Comparison of ENCODE assay signal across 1 cellular context in the genomic region with DNA sequence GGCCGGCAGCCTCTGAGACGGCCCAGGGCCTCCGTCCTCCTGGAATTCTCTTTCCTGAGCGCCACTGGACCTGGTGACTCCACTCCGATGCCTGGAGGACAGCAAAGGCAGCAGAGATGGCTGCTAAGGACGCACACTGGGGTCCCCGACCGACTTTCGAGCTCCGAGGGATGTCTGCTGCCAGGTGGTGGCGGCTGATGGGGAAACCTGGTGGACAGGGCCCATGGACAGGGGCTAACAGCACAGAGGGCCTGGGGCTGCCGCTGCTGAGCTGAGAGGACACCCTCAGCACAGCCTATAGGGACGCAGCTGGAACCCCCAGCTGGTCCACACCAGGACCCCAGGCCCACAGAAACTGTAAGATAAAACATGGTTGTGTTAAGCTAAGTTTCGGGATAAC.
TF ChIP-seq lines count a peak whose summit lies in the region.

No MANE protein-coding gene starts in this region.

TF ChIP-seq in HepG2, 621 proteins besides CTCF, POLR2A, EP300 and RAD21 (continued from another document):
- TF ChIP-seq ESRRA (CRISPR knock-in tag; IDR thresholded peaks at IDR 0.05; ENCODE audit: low read depth), result no peak
- no peak for TF ChIP-seq RORA (CRISPR knock-in tag; IDR thresholded peaks at IDR 0.05)
- no peak for TF ChIP-seq HES4 (CRISPR knock-in tag; IDR thresholded peaks at IDR 0.05; ENCODE audit: borderline replicate concordance)
- no peak for TF ChIP-seq ZFP1 (CRISPR knock-in tag; IDR thresholded peaks at IDR 0.05)
- no peak for TF ChIP-seq ZBTB42 (CRISPR knock-in tag; IDR thresholded peaks at IDR 0.05)
- no peak for TF ChIP-seq HNF4A (CRISPR knock-in tag; IDR thresholded peaks at IDR 0.05)
- no peak for TF ChIP-seq ZBTB3 (CRISPR knock-in tag; IDR thresholded peaks at IDR 0.05; ENCODE audit: borderline replicate concordance, low read depth)
- no peak for TF ChIP-seq SALL1 (CRISPR knock-in tag; IDR thresholded peaks at IDR 0.05)
- no peak for TF ChIP-seq THRA (CRISPR knock-in tag; IDR thresholded peaks at IDR 0.05; ENCODE audit: borderline replicate concordance)
- TF ChIP-seq RFX5 (IDR thresholded peaks at IDR 0.05; ENCODE audit: low read depth, low read length), result no peak
- no peak for TF ChIP-seq DNMT1 (CRISPR knock-in tag; IDR thresholded peaks at IDR 0.05)
